Comparison of ENCODE assay signal across 26 cellular contexts in the genomic region with DNA sequence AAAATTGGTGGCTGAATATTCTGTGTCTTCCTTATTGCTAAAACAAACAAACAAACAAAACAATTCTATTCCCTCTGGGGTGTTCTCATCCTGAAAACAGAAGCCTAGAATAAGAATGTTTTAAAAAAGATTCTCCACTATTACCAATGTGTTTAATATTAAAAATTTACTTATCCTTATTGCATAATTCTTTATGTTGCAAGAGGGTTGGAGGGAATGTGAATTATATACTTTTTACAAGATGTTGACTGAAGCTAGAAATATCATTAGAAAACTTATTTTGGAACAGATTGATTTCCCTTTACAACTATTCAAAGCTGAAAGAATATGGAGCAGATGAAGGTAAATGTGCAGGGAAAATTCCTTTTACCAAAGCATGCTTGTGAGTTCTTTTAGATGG.
"Had no signal": no experiment of that assay in that cellular context is flagged by ENCODE, and none has a peak within 500 bp of the region (broad histone marks: within the 10 kb centered on the region; RNA-seq: fewer than 3 reads in every experiment).

No MANE protein-coding gene starts in this region.

- DNase-seq: activated CD4-positive, alpha-beta memory T cell treated with anti-CD3 and anti-CD28 coated beads for 36 hours; activated CD4-positive, alpha-beta T cell treated with anti-CD3 and anti-CD28 coated beads, Interleukin-2, amount 10 ng/mL, durations not matched to agents 24 days and 14 days; activated CD4-positive, CD25-positive, alpha-beta regulatory T cell treated with anti-CD3 and anti-CD28 coated beads, Interleukin-2, amount 50 U/mL, for 72 hours; activated gamma-delta T cell treated with Interleukin-2 at 50 U/mL for 16 hours; activated naive CD4-positive, alpha-beta T cell treated with anti-CD3 and anti-CD28 coated beads, Interleukin-2, amount 50 U/mL, for 16 hours; activated T-cell treated with anti-CD3 and anti-CD28 coated beads, Interleukin-2, amount 50 U/mL, for 4 hours; amniotic stem cell; brain microvascular endothelial cell; cortex of kidney; effector memory CD8-positive, alpha-beta T cell; heart left ventricle; hypothalamus; immature natural killer cell; naive thymus-derived CD8-positive, alpha-beta T cell; occipital lobe; psoas muscle; sigmoid colon; stimulated activated CD4-positive, alpha-beta T cell treated with anti-CD3 and anti-CD28 coated beads, Interleukin-15, amount 100 ng/mL, for 24 hours; stimulated activated naive CD4-positive, alpha-beta T cell; T-helper 9 cell had no signal

- ATAC-seq: activated T-cell treated with anti-CD3 and anti-CD28 coated beads, Interleukin-2, amount 50 U/mL, for 4 hours; activated T-helper 17 cell treated with anti-CD3 and anti-CD28 coated beads, Interleukin-2, amount 50 U/mL, for 72 hours; effector memory CD8-positive, alpha-beta T cell; heart left ventricle; naive thymus-derived CD8-positive, alpha-beta T cell; psoas muscle had no signal

- H3K79me2 ChIP-seq: parathyroid adenoma had no signal

- H3K4me1 ChIP-seq: parathyroid adenoma, sigmoid colon had no signal

- H3K4me2 ChIP-seq: neural progenitor cell had no signal

- H3K9ac ChIP-seq: neural progenitor cell, parathyroid adenoma had no signal

- H3K4me3 ChIP-seq: heart left ventricle, neural progenitor cell, psoas muscle, sigmoid colon, tibial nerve had no signal

- H2AFZ ChIP-seq: neural progenitor cell, parathyroid adenoma had no signal

- H3K27me3 ChIP-seq: brain microvascular endothelial cell, heart left ventricle, neural progenitor cell, sigmoid colon, tibial nerve had no signal

- H3K27ac ChIP-seq: brain microvascular endothelial cell, heart left ventricle, neural progenitor cell, parathyroid adenoma, psoas muscle, sigmoid colon had no signal

- FAIRE-seq: astrocyte, TTC549 had no signal

- H3K36me3 ChIP-seq: brain microvascular endothelial cell, heart left ventricle, neural progenitor cell, sigmoid colon, tibial nerve had no signal

- H3K9me3 ChIP-seq: heart left ventricle, psoas muscle, sigmoid colon, tibial nerve had no signal
